In genomic region chr1:223142795-223143759, GRCh38 we compare ENCODE assay signal across 8 cellular contexts. TPM values are rescaled to one million over a fixed set of nuclear protein-coding genes. Genes with fewer than 3 reads are reported as not detected.
DNase-seq lines count a peak whose midpoint lies in the region; ATAC-seq and TF ChIP-seq lines count a peak whose summit lies in the region.

Gene TLR5 (minus strand): TSS chr1:223143248. CDS start chr1:223113031, 30,217 bp downstream.

- peak within 1 kb of the TSS; percentile 64 for H3K4me3 Mint-ChIP-seq in chondrocyte (ENCODE audit: unreplicated experiment)

- H3K9me3 Mint-ChIP-seq in chondrocyte (ENCODE audit: low read depth): peaks cover 15% of the 10 kb centered on the region

- ATAC-seq in GM18873 (IDR thresholded peaks at IDR 0.05; ENCODE audit: low FRiP score, unreplicated experiment) (peak; percentile 67), HG03139 (IDR thresholded peaks at IDR 0.05; ENCODE audit: unreplicated experiment) (peak; percentile 95), left lobe of liver (peak; percentile 97)

- peaks cover 2% of the 10 kb centered on the region for H3K36me3 Mint-ChIP-seq in chondrocyte (ENCODE audit: low read depth)

- H3K27ac Mint-ChIP-seq in chondrocyte (ENCODE audit: unreplicated experiment): no peak within 1 kb of the TSS

- H3K27me3 Mint-ChIP-seq in chondrocyte (ENCODE audit: low read depth): peaks cover 17% of the 10 kb centered on the region

- peak; percentile 87 for TF ChIP-seq CTCF in chondrocyte (IDR thresholded peaks at IDR 0.05)

- H3K4me1 Mint-ChIP-seq in chondrocyte (ENCODE audit: low read depth): peaks cover 10% of the 10 kb centered on the region

- DNase-seq in AG08396 (ENCODE audit: low spot score) (peak; percentile 87), NCI-H2227 (lab: John Stamatoyannopoulos, UW; ENCODE audit: unreplicated experiment) (peak; percentile 93), chondrocyte (ENCODE audit: low spot score) (no peak), left lobe of liver (ENCODE audit: low spot score) (peak; percentile 92)
- peak; percentile 86 for DNase-seq in activated CD4-positive, alpha-beta T cell treated with anti-CD3 and anti-CD28 coated beads for 24 hours (ENCODE audit: low read depth in 2 of 2)
- DNase-seq in stimulated activated CD4-positive, alpha-beta T cell treated with anti-CD3 and anti-CD28 coated beads, Interleukin-2, amount 100 ng/mL, for 4 hours (ENCODE audit: low read depth): peak; percentile 87

RNA-seq across cellular contexts. Expression of gene TLR5, which starts in this region (rescaled TPM):
- 0.17 to 0.36 TPM (median 0.22 TPM) in 3 replicates for total RNA-seq in chondrocyte
- 1.1 TPM for total RNA-seq in left lobe of liver
